ENCODE assay signal across 17 cellular contexts in the genomic region with DNA sequence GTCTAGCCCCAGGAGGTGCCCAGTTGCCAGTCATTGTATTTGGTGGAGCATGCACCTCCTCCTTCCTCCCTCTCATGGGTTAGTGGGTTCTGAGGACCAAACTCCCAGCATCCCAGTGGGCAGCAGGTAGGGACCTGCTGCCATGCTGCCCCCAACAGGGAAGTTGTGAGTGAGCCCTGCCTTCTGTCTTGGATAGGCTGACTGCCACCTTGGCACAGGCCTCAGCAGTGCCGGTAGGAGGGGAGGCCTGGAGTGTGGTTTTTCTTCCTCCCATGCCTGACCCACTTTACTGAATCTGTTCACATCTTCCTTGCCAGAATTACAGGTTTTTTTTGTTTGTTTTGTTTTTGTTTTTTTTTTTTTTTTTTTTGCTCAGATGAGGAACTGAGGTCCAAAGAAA. TPM values are rescaled to one million over a fixed set of nuclear protein-coding genes. Genes with fewer than 3 reads are reported as not detected.
DNase-seq lines count a peak whose midpoint lies in the region; ATAC-seq lines count a peak whose summit lies in the region.
"Had no signal": no experiment of that assay in that cellular context is flagged by ENCODE, and none has a peak within 500 bp of the region (broad histone marks: within the 10 kb centered on the region; RNA-seq: fewer than 3 reads in every experiment).

No MANE protein-coding gene starts in this region.

- peak overlapping the region; percentile 46 for H3K27ac ChIP-seq in substantia nigra (ENCODE audit: low read depth, low read length, poor library complexity, severe bottlenecking)
- H3K27ac ChIP-seq: ovary had no signal

- ATAC-seq in T-cell (replicated peaks in 1 of 4) = no peak
- no peak for ATAC-seq in HG03378 (IDR thresholded peaks at IDR 0.05; ENCODE audit: unreplicated experiment)

- H3K27me3 Mint-ChIP-seq in activated naive CD4-positive, alpha-beta T cell treated with anti-CD3 and anti-CD28 coated beads, Interleukin-2, amount 10 ng/mL, durations not matched to agents 7 days and 5 days = no peaks in the 10 kb centered on the region
- H3K27me3 Mint-ChIP-seq in T-cell = peaks cover 0 to 2% of the 10 kb centered on the region in 2 donors

- peak overlapping the region; percentile 34 for H3K27ac Mint-ChIP-seq in activated naive CD4-positive, alpha-beta T cell treated with anti-CD3 and anti-CD28 coated beads, Interleukin-2, amount 10 ng/mL, durations not matched to agents 7 days and 5 days
- peak overlapping the region; percentile 92 to 97 for H3K27ac Mint-ChIP-seq in T-cell

- POLR2A ChIA-PET in T-cell (lab: Charles Lee) = no interaction called here

- H3K4me3 Mint-ChIP-seq in activated naive CD4-positive, alpha-beta T cell treated with anti-CD3 and anti-CD28 coated beads, Interleukin-2, amount 10 ng/mL, durations not matched to agents 7 days and 5 days = no peak overlapping the region
- peak overlapping the region in 2 of 3 donors; percentile 58 to 61 for H3K4me3 Mint-ChIP-seq in T-cell

- H3K4me1 Mint-ChIP-seq in activated naive CD4-positive, alpha-beta T cell treated with anti-CD3 and anti-CD28 coated beads, Interleukin-2, amount 10 ng/mL, durations not matched to agents 7 days and 5 days = peaks cover 72% of the 10 kb centered on the region
- peaks cover 76 to 82% (median 76%) of the 10 kb centered on the region in 3 donors for H3K4me1 Mint-ChIP-seq in T-cell

- CTCF ChIA-PET in activated naive CD4-positive, alpha-beta T cell treated with anti-CD3 and anti-CD28 coated beads, Interleukin-2, amount 10 ng/mL, durations not matched to agents 7 days and 5 days (lab: Charles Lee) = interaction anchor here (1.8 to 17.4 kb wide), 2 partner anchors 11 to 23 kb away, joined by 6 to 240 read pairs; a partner anchor contains a TSS
- CTCF ChIA-PET in T-cell (lab: Charles Lee) = interaction anchor here in 1 of 2 donors (0.7 kb wide), 1 partner anchor 27 kb away, joined by 6 read pairs; no protein-coding TSS in a partner anchor

- H3K9me3 Mint-ChIP-seq in activated naive CD4-positive, alpha-beta T cell treated with anti-CD3 and anti-CD28 coated beads, Interleukin-2, amount 10 ng/mL, durations not matched to agents 7 days and 5 days = no peaks in the 10 kb centered on the region
- H3K9me3 Mint-ChIP-seq in T-cell = no peaks in the 10 kb centered on the region

- no peak for DNase-seq in activated naive CD4-positive, alpha-beta T cell treated with anti-CD3 and anti-CD28 coated beads, Interleukin-2, amount 10 ng/mL, durations not matched to agents 7 days and 5 days
- DNase-seq in activated naive CD4-positive, alpha-beta T cell (lab: John Stamatoyannopoulos, UW) = no peak
- DNase-seq in T-cell = peak in 2 of 34 experiments; percentile 16 to 28
- peak; percentile 94 for DNase-seq in cerebellum (ENCODE audit: low spot score)
- DNase-seq in substantia nigra (lab: John Stamatoyannopoulos, UW) = peak in 16 of 49 donors; percentile 14 to 82 (median 30)
- no peak for DNase-seq in COLO829 (ENCODE audit: low spot score)
- DNase-seq in epidermal melanocyte (ENCODE audit: insufficient read length, low spot score) = no peak
- DNase-seq: effector CD4-positive, alpha-beta T cell; foreskin fibroblast; HCEC 1CT; NCI-H1930; NCI-H774; ovary; SIG-M5; stimulated activated CD4-positive, alpha-beta T cell treated with anti-CD3 and anti-CD28 coated beads, Interleukin-12 subunit alpha, Interleukin-12 subunit beta, amount 100 ng/mL, for 4 hours; tibial artery had no signal

- peaks cover 83% of the 10 kb centered on the region for H3K36me3 Mint-ChIP-seq in activated naive CD4-positive, alpha-beta T cell treated with anti-CD3 and anti-CD28 coated beads, Interleukin-2, amount 10 ng/mL, durations not matched to agents 7 days and 5 days
- H3K36me3 Mint-ChIP-seq in T-cell = peaks cover 57% of the 10 kb centered on the region

RNA-seq across cellular contexts. Expression of a gene that starts 24.5 kb away (rescaled TPM):
- total RNA-seq in T-cell = 100 to 1,000 TPM; 390 to 589 (median 444) TPM
- total RNA-seq in cerebellum = 131 TPM
